ENCODE assay signal across 10 cellular contexts in the genomic region with DNA sequence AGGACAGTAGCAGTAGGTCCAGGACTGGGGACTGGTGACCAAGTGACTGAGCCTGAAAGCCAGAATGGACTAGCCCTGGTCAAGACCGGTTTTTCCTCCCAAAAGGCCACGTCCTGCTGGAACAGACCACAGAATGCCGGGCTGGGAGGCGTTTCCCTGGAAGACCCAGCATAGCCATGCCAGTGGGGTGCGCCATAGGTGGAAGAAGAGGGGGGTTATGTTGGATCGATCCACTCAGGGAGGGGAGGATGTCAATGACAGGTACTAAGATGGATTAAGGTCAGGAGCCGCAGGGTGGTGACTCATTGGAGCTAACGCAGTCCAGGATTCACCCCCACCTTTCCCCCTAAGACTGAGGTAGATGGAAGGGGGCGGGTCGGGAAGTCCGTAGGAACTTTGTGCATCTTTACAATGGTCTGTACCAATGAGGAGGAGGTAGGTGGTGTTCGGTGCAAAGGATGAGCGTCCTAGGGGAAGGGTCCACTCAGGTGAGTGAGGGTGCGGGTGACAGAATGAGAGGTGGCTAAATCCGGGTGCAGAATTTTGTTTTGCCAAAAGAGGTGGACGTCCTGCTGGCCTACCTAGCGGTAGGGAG. TPM values are rescaled to one million over a fixed set of nuclear protein-coding genes. Genes with fewer than 3 reads are reported as not detected.
DNase-seq lines count a peak whose midpoint lies in the region; ATAC-seq and TF ChIP-seq lines count a peak whose summit lies in the region.
"Had no signal": no experiment of that assay in that cellular context is flagged by ENCODE, and none has a peak within 500 bp of the region (broad histone marks: within the 10 kb centered on the region; RNA-seq: fewer than 3 reads in every experiment).

No MANE protein-coding gene starts in this region.

- TF ChIP-seq CTCF in MCF 10A (IDR thresholded peaks at IDR 0.05; ENCODE audit: unreplicated experiment) (no peak), left lung (IDR thresholded peaks at IDR 0.05) (no peak), sigmoid colon (IDR thresholded peaks at IDR 0.05) (no peak)

- no TSS peak for BruUV-seq in MCF 10A (replicated peaks; lab: Mats Ljungman, UMichigan)

- peaks cover 0 to 17% of the 10 kb centered on the region in 2 donors for H3K27me3 ChIP-seq in left lung
- peaks cover 0 to 14% (median 0%) of the 10 kb centered on the region in 3 donors for H3K27me3 ChIP-seq in sigmoid colon

- ATAC-seq in left lung: peak; percentile 1
- no peak for ATAC-seq in GM19395 (IDR thresholded peaks at IDR 0.05; ENCODE audit: unreplicated experiment)

- H3K9me3 Mint-ChIP-seq in MCF 10A (ENCODE audit: unreplicated experiment): no peaks in the 10 kb centered on the region
- peaks cover 0 to 1% (median 0%) of the 10 kb centered on the region in 6 donors for H3K9me3 Mint-ChIP-seq in immature natural killer cell

- 15 to 51% methylated on average over 17 of the region's 17 CpGs for WGBS in sigmoid colon, 2 donors

- intact Hi-C loops in MCF 10A (cut with micrococcal nuclease): no loop called here
- intact Hi-C loops in left lung (cut with DNase I): no loop called here
- intact Hi-C loops in sigmoid colon (cut with DNase I): loop anchor here (5.0 kb wide), 1 partner anchor 39 kb away; no protein-coding TSS in a partner anchor

- no peak for TF ChIP-seq POLR2A in sigmoid colon (IDR thresholded peaks at IDR 0.05)

- peak overlapping the region; percentile 46 for H3K4me3 Mint-ChIP-seq in MCF 10A (ENCODE audit: unreplicated experiment)
- H3K4me3 Mint-ChIP-seq in immature natural killer cell: peak overlapping the region in 1 of 5 donors; percentile 34

- CTCF ChIA-PET in MCF 10A (lab: Yijun Ruan, JAX): interaction anchor here (0.6 to 1.1 kb wide), 2 partner anchors 79 to 114 kb away, joined by 3 to 4 read pairs; no protein-coding TSS in a partner anchor

- no peaks in the 10 kb centered on the region for H3K27me3 Mint-ChIP-seq in MCF 10A (ENCODE audit: insufficient read depth, unreplicated experiment)
- H3K27me3 Mint-ChIP-seq in immature natural killer cell (ENCODE audit: low read depth in 3 of 3): peaks cover 0 to 9% (median 2%) of the 10 kb centered on the region in 3 donors

- no peak overlapping the region for H3K27ac Mint-ChIP-seq in MCF 10A (ENCODE audit: low read depth, unreplicated experiment)
- H3K27ac Mint-ChIP-seq in immature natural killer cell: peak overlapping the region in 2 of 6 donors; percentile 64 to 71

- H3K27ac ChIP-seq in left lung (no peak overlapping the region), sigmoid colon (peak overlapping the region in 1 of 4 donors; percentile 40)

- H3K4me3 ChIP-seq in left lung (peak overlapping the region in 1 of 2 donors; percentile 19), sigmoid colon (peak overlapping the region in 1 of 4 donors; percentile 29)

- H3K36me3 Mint-ChIP-seq in MCF 10A (ENCODE audit: insufficient read depth, unreplicated experiment): peaks cover 55% of the 10 kb centered on the region
- H3K36me3 Mint-ChIP-seq in immature natural killer cell: peaks cover 6 to 25% (median 7%) of the 10 kb centered on the region in 3 donors

- peaks cover 2 to 56% of the 10 kb centered on the region in 2 donors for H3K4me1 ChIP-seq in left lung
- H3K4me1 ChIP-seq in sigmoid colon: peaks cover 0 to 23% (median 20%) of the 10 kb centered on the region in 4 donors

- no peak for TF ChIP-seq EP300 in sigmoid colon (IDR thresholded peaks at IDR 0.05)

- H3K36me3 ChIP-seq in left lung (peaks cover 0 to 61% of the 10 kb centered on the region in 2 donors), sigmoid colon (peaks cover 10 to 43% (median 27%) of the 10 kb centered on the region in 4 donors)

- DNase-seq in ACHN (peak; percentile 10), HPDE6-E6E7 (ENCODE audit: extremely low spot score) (peak; percentile 89), MCF 10A (ENCODE audit: unreplicated experiment) (peak; percentile 76), left lung (no peak), sigmoid colon (no peak), NCI-H1930 (lab: John Stamatoyannopoulos, UW) (no peak), immature natural killer cell (no peak)
- DNase-seq: effector memory CD4-positive, alpha-beta T cell; GF-D8 had no signal

- H3K9me3 ChIP-seq in left lung (no peaks in the 10 kb centered on the region), sigmoid colon (no peaks in the 10 kb centered on the region)

- in situ Hi-C loops in ACHN (cut with HindIII; ENCODE audit: low pct_ligation_motif_present, low pct_unique_long_range_greater_than_20kb, low sequenced_read_pairs): no loop called here

- POLR2A ChIA-PET in MCF 10A (lab: Yijun Ruan, JAX): interaction anchor here (1.0 to 2.2 kb wide), 6 partner anchors 13 to 164 kb away, joined by 3 to 6 read pairs (median 5); a partner anchor contains a TSS

- H3K4me1 Mint-ChIP-seq in MCF 10A (ENCODE audit: insufficient read depth, unreplicated experiment): peaks cover 13% of the 10 kb centered on the region
- H3K4me1 Mint-ChIP-seq in immature natural killer cell: peaks cover 14 to 21% of the 10 kb centered on the region in 2 donors

RNA-seq across cellular contexts. Expression of a gene that starts 21.0 kb away (rescaled TPM):
- total RNA-seq in MCF 10A (2022) (168 and 178 TPM in 2 replicates), left lung (100 to 1,000 TPM; 109 to 220 TPM), sigmoid colon (100 to 1,000 TPM; 101 to 205 (median 128) TPM)
- polyA plus RNA-seq in sigmoid colon (100 to 1,000 TPM; 160 to 223 (median 164) TPM), immature natural killer cell (100 to 1,000 TPM in 1 of 3 donors, 10 to 100 TPM in 2; 91.2 to 126 (median 93.4) TPM)

RNA-seq across cellular contexts. Expression of a gene that starts 30.0 kb away (rescaled TPM):
- total RNA-seq in MCF 10A (2022): 0.33 and 0.42 TPM in 2 replicates
- total RNA-seq in left lung: 1 to 10 TPM in 1 of 2 donors, under 1 TPM in 1; 0.47 to 2.1 TPM
- 1 to 10 TPM; 1.2 to 2.5 (median 2.2) TPM for total RNA-seq in sigmoid colon
- 1 to 10 TPM; 3.0 to 4.2 (median 3.5) TPM for polyA plus RNA-seq in sigmoid colon
- 1 to 10 TPM; 3.9 to 5.7 (median 4.0) TPM for polyA plus RNA-seq in immature natural killer cell

RNA-seq across cellular contexts. Expression of a gene that starts 31.4 kb away (rescaled TPM):
- total RNA-seq in MCF 10A (2022) (3.5 and 5.1 TPM in 2 replicates), left lung (10 to 100 TPM in 1 of 2 donors, 1 to 10 TPM in 1; 9.4 to 16.7 TPM), sigmoid colon (10 to 100 TPM; 15.0 to 23.5 (median 19.2) TPM)
- polyA plus RNA-seq in sigmoid colon (10 to 100 TPM in 2 of 3 donors, 1 to 10 TPM in 1; 9.5 to 15.0 (median 12.0) TPM), immature natural killer cell (under 1 TPM in 2 of 3 donors, not detected in 1; 0.48 to 0.80 TPM)

RNA-seq across cellular contexts. Expression of a gene that starts 56.4 kb away (rescaled TPM):
- 16.8 and 17.3 TPM in 2 replicates for total RNA-seq in MCF 10A (2022)
- total RNA-seq in left lung: 10 to 100 TPM; 14.9 to 17.9 TPM
- total RNA-seq in sigmoid colon: 1 to 10 TPM; 5.4 to 9.9 (median 8.1) TPM
- 10 to 100 TPM in 1 of 3 donors, 1 to 10 TPM in 2; 3.0 to 11.3 (median 4.4) TPM for polyA plus RNA-seq in sigmoid colon
- 10 to 100 TPM in 1 of 3 donors, 1 to 10 TPM in 1, not detected in 1; 3.3 to 18.4 TPM for polyA plus RNA-seq in immature natural killer cell

Comparison
In these comparisons a context has a peak if more than half of its experiments do, and no peak if none do; other contexts are left out.
1. DNase-seq: peak in ACHN (single experiment), HPDE6-E6E7 (single experiment) and MCF 10A (single experiment); none in left lung (0 of 2), sigmoid colon (single experiment), NCI-H1930 (0 of 2) and immature natural killer cell (0 of 3).